In the genomic region with DNA sequence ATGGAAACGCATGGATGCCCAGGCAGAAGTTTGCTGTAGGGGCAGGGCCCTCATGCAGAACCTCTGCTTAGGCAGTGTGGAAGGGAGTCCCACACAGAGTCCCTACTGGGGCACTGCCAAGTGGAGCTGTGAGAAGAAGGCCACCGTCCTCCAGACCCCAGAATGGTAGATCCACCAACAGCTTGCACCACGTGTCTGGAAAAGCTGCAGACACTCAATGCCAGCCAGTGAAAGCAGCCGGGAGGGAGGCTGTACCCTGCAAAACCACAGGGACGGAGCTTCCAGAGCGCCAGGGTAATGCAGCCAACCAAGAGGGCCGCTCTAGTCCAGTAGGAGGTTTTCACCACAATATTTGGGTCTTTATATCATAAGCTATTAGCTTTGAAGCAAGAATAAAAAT, we compare ENCODE assay signal across 23 cellular contexts.
DNase-seq lines count a peak whose midpoint lies in the region; ATAC-seq and TF ChIP-seq lines count a peak whose summit lies in the region.
"Had no signal": no experiment of that assay in that cellular context is flagged by ENCODE, and none has a peak within 500 bp of the region (broad histone marks: within the 10 kb centered on the region; RNA-seq: fewer than 3 reads in every experiment).

No MANE protein-coding gene starts in this region.

- H4K20me1 ChIP-seq in BLaER1 = no peaks in the 10 kb centered on the region
- 0 out of 22 replicates have a peak, but pooled peaks cover 0 to 15% (median 0%) of the 10 kb centered on the region in 11 experiments for H4K20me1 ChIP-seq in BLaER1 treated with 17β-estradiol and CSF1 and Interleukin-3, amounts not matched to agents 10 nM and 100 nM

- H3K4me3 ChIP-seq in BLaER1 (no peak overlapping the region), tibial artery (no peak overlapping the region), thyroid gland (replicated peaks in 1 of 3) (no peak overlapping the region)
- no peak overlapping the region for H3K4me3 ChIP-seq in BLaER1 treated with 17β-estradiol and CSF1 and Interleukin-3, amounts not matched to agents 10 nM and 100 nM
- H3K4me3 ChIP-seq: GM12878 had no signal

- H3K9me3 ChIP-seq in BLaER1 (peaks cover 5% of the 10 kb centered on the region), tibial artery (no peaks in the 10 kb centered on the region), thyroid gland (no peaks in the 10 kb centered on the region)
- peaks cover 0 to 12% (median 6%) of the 10 kb centered on the region in 11 experiments; a peak in 13 of 22 replicates for H3K9me3 ChIP-seq in BLaER1 treated with 17β-estradiol and CSF1 and Interleukin-3, amounts not matched to agents 10 nM and 100 nM (replicated peaks in 1 of 11)
- H3K9me3 ChIP-seq: BE2C had no signal

- peak overlapping the region; percentile 46 for H3K4me2 ChIP-seq in BLaER1
- peak overlapping the region in 8 of 11 experiments; percentile 30 to 57 (median 46); a peak in 15 of 22 replicates for H3K4me2 ChIP-seq in BLaER1 treated with 17β-estradiol and CSF1 and Interleukin-3, amounts not matched to agents 10 nM and 100 nM

- intact Hi-C loops in tibial artery (cut with DNase I; ENCODE audit: low total_unique reads) = no loop called here
- intact Hi-C loops in thyroid gland (cut with DNase I) = no loop called here

- H3K27me3 ChIP-seq in BLaER1 = no peaks in the 10 kb centered on the region
- no peaks in the 10 kb centered on the region for H3K27me3 ChIP-seq in BLaER1 treated with 17β-estradiol and CSF1 and Interleukin-3, amounts not matched to agents 10 nM and 100 nM
- peaks cover 0 to 3% of the 10 kb centered on the region in 2 donors for H3K27me3 ChIP-seq in tibial artery
- H3K27me3 ChIP-seq in thyroid gland = no peaks in the 10 kb centered on the region
- H3K27me3 ChIP-seq: BE2C had no signal

- 78 to 85% methylated on average over 7 of the region's 7 CpGs for WGBS in thyroid gland, 2 donors

- DNase-seq in mesenteric fat pad (ENCODE audit: low spot score) (peak; percentile 62), tibial artery (peak; percentile 9 to 46), thyroid gland (no peak)
- no peak for DNase-seq in activated T-cell treated with anti-CD3 and anti-CD28 coated beads, Interleukin-2, amount 50 U/mL, for 1 hour
- DNase-seq: 8988T; ACHN; BE2C; C1 segment of cervical spinal cord; CD4-positive, alpha-beta memory T cell; CD4-positive, CD25-positive, alpha-beta regulatory T cell; CD8-positive, alpha-beta memory T cell; COR-L47; DMS 273 treated with DMSO at 0.1 percent for 48 hours; DMS153; DMS53; DMS79; DND-41; EL; GDM1 had no signal

- no peaks in the 10 kb centered on the region for H3K36me3 ChIP-seq in BLaER1
- H3K36me3 ChIP-seq in BLaER1 treated with 17β-estradiol and CSF1 and Interleukin-3, amounts not matched to agents 10 nM and 100 nM = no peaks in the 10 kb centered on the region
- no peaks in the 10 kb centered on the region for H3K36me3 ChIP-seq in tibial artery
- no peaks in the 10 kb centered on the region for H3K36me3 ChIP-seq in thyroid gland
- H3K36me3 ChIP-seq: BE2C had no signal

- TF ChIP-seq POLR2A in thyroid gland (IDR thresholded peaks at IDR 0.05) = no peak

- H3K27ac ChIP-seq in BLaER1 (no peak overlapping the region), tibial artery (no peak overlapping the region), thyroid gland (no peak overlapping the region)
- no peak overlapping the region for H3K27ac ChIP-seq in BLaER1 treated with 17β-estradiol and CSF1 and Interleukin-3, amounts not matched to agents 10 nM and 100 nM

- TF ChIP-seq CTCF in tibial artery (IDR thresholded peaks at IDR 0.05) (no peak), thyroid gland (IDR thresholded peaks at IDR 0.05) (no peak)

- no peak for ATAC-seq in GM19467 (IDR thresholded peaks at IDR 0.05; ENCODE audit: unreplicated experiment)
- ATAC-seq: GM12878 had no signal

- H3K4me1 ChIP-seq in BLaER1 (peaks cover 73% of the 10 kb centered on the region), tibial artery (no peaks in the 10 kb centered on the region), thyroid gland (no peaks in the 10 kb centered on the region)
- H3K4me1 ChIP-seq in BLaER1 treated with 17β-estradiol and CSF1 and Interleukin-3, amounts not matched to agents 10 nM and 100 nM = peaks cover 0 to 79% (median 49%) of the 10 kb centered on the region in 10 experiments; a peak in 16 of 20 replicates
- H3K4me1 ChIP-seq: BE2C had no signal

- H3K9ac ChIP-seq in BLaER1 = no peak overlapping the region
- no peak overlapping the region for H3K9ac ChIP-seq in BLaER1 treated with 17β-estradiol and CSF1 and Interleukin-3, amounts not matched to agents 10 nM and 100 nM

Comparison
In these comparisons a context has a peak if more than half of its experiments do, and no peak if none do; other contexts are left out.
1. DNase-seq: peak in mesenteric fat pad (single experiment) and tibial artery (2 of 2); none in activated T-cell treated with anti-CD3 and anti-CD28 coated beads, Interleukin-2, amount 50 U/mL, for 1 hour (single experiment) and thyroid gland (0 of 2).